ENCODE assay signal across 1 cellular context in the genomic region with DNA sequence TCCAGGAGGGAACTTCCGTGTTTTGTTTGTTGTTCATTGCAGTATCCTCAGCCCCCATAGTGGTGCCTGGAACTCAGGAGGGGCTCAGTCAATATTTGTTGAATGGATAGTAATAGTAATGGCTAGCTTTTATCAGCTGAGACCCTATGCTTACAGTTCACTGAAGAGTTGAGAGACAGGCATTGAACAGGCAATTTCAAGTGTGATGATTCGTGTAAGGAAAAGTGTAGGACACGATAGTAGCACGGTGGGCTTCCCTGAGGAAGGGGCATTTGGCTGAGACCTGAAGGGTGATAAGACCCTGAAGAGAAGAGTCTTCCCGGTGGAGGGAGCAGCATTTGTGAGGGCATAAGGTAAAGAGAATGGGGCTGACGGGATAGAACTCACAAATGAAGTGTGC.
TF ChIP-seq lines count a peak whose summit lies in the region.

No MANE protein-coding gene starts in this region.

TF ChIP-seq in K562, 482 proteins besides CTCF, POLR2A, EP300 and RAD21:
- TF ChIP-seq HMGXB4 (CRISPR knock-in tag; IDR thresholded peaks at IDR 0.05) (no peak), ZNF785 (CRISPR knock-in tag; IDR thresholded peaks at IDR 0.05) (no peak), AFF1 (IDR thresholded peaks at IDR 0.05; ENCODE audit: low read depth in 1 of 2, partially characterized antibody in 2 of 2) (peak in 1 of 2 experiments; percentile 99), GTF2E2 (tag; IDR thresholded peaks at IDR 0.05) (no peak), ZC3H8 (IDR thresholded peaks at IDR 0.05) (no peak), ESRRB (CRISPR knock-in tag; IDR thresholded peaks at IDR 0.05; ENCODE audit: borderline replicate concordance) (no peak), STAT5A (IDR thresholded peaks at IDR 0.05; ENCODE audit: borderline replicate concordance, low read length) (no peak), TRIM24 (IDR thresholded peaks at IDR 0.05) (peak in 1 of 2 experiments; percentile 34; a peak in 1 of 4 replicates)
TF ChIP-seq in K562: peak in this region for 2.
